8 cellular contexts compared by ENCODE assay signal in the genomic region with DNA sequence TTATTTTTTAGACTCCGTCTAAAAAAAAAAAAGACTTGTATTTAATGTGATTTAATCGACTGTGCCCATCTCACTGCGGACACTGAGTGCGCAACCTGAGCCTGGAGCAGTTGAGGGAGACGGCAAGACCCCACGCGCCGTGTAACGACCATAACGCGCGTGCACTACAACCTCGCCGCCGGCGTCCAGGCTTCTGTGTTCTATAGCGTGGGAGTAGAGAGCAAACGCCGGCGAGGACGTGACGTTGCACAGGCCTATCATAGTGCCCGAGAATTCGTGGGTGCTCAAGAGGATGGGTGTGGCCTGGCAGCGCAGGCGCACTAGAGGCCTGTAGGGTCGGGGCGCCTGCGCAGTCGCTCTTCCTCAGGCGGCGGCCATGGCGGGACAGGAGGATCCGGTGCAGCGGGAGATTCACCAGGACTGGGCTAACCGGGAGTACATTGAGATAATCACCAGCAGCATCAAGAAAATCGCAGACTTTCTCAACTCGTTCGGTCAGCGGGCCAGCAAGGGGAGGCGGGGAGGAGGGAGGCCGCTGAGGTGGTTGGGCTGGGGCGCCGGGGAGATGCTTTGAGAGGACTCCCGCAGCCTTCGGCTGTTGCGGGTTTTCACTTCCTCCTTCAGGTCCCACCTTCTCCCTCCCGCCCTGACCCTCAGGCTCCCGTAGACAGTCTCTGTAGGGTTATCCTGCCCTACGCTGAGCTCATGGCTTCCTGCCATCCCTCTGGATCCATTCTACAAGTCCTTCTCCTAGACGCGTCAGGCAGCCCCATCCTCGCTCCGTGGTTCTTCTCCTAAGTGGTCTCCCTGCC. TPM values are rescaled to one million over a fixed set of nuclear protein-coding genes. Genes with fewer than 3 reads are reported as not detected.
A peak's percentile ranks its signal among the peaks of the same experiment; 100 is the strongest.
DNase-seq lines count a peak whose midpoint lies in the region; ATAC-seq, FAIRE-seq and TF ChIP-seq lines count a peak whose summit lies in the region.

A gene (plus strand): TSS at position 350 of the 812 bp plus-strand sequence. CDS start 27 bp downstream, at position 377.

- H3K4me3 Mint-ChIP-seq in astrocyte (ENCODE audit: unreplicated experiment) = peak within 1 kb of the TSS; percentile 98

- no peak for TF ChIP-seq CTCF in astrocyte (IDR thresholded peaks at IDR 0.05; ENCODE audit: insufficient read depth, low read depth, low read length)

- H4K20me1 ChIP-seq in astrocyte (ENCODE audit: insufficient read depth, low read length) = peaks cover 44% of the 10 kb centered on the region

- peak within 1 kb of the TSS; percentile 98 for H3K27ac Mint-ChIP-seq in astrocyte (ENCODE audit: unreplicated experiment)

- FAIRE-seq in astrocyte (lab: Jason Lieb, UNC) = peak; percentile 80

- H3K9me3 ChIP-seq in astrocyte (ENCODE audit: insufficient read depth, low read depth, low read length) (no peaks in the 10 kb centered on the region), aorta (ENCODE audit: control insufficient read depth, low read length) (no peaks in the 10 kb centered on the region)

- H3K4me2 ChIP-seq in astrocyte (ENCODE audit: low read length) = peak within 1 kb of the TSS; percentile 95

- no peaks in the 10 kb centered on the region for H3K36me3 Mint-ChIP-seq in astrocyte (ENCODE audit: low read depth, unreplicated experiment)

- H3K27ac ChIP-seq in astrocyte (ENCODE audit: low read depth, low read length) (peak within 1 kb of the TSS; percentile 81), rectal smooth muscle tissue (ENCODE audit: low read depth, low read length) (peak within 1 kb of the TSS; percentile 75), aorta (ENCODE audit: low read depth in 1 of 2, low read length in 2 of 2) (peak within 1 kb of the TSS in 1 of 2 donors; percentile 55)

- H3K36me3 ChIP-seq in astrocyte (ENCODE audit: insufficient read depth, low read length) (no peaks in the 10 kb centered on the region), rectal smooth muscle tissue (ENCODE audit: control insufficient read depth, insufficient read depth, low read length) (no peaks in the 10 kb centered on the region), aorta (ENCODE audit: control insufficient read depth in 1 of 2, insufficient read depth in 2 of 2, low read length in 1 of 2) (no peaks in the 10 kb centered on the region)

- H3K79me2 ChIP-seq in astrocyte (ENCODE audit: insufficient read depth, low read length) = peaks cover 51% of the 10 kb centered on the region

- peak within 1 kb of the TSS; percentile 88 for H2AFZ ChIP-seq in astrocyte (ENCODE audit: low read depth, low read length)

- H3K4me1 ChIP-seq in astrocyte (ENCODE audit: insufficient read depth, low read length) (peaks cover 5% of the 10 kb centered on the region), rectal smooth muscle tissue (ENCODE audit: control insufficient read depth, insufficient read depth, low read length) (peaks cover 9% of the 10 kb centered on the region), aorta (ENCODE audit: control insufficient read depth in 1 of 2, insufficient read depth in 2 of 2, low read length in 2 of 2) (no peaks in the 10 kb centered on the region)

- H3K4me3 ChIP-seq in astrocyte (ENCODE audit: insufficient read depth, low read depth, low read length) (peak within 1 kb of the TSS; percentile 96), rectal smooth muscle tissue (ENCODE audit: low read length) (peak within 1 kb of the TSS; percentile 99), aorta (ENCODE audit: low read length in 2 of 2) (peak within 1 kb of the TSS; percentile 63 to 71)

- H3K27me3 Mint-ChIP-seq in astrocyte (ENCODE audit: low read depth, unreplicated experiment) = no peaks in the 10 kb centered on the region

- H3K9me3 Mint-ChIP-seq in astrocyte (ENCODE audit: unreplicated experiment) = no peaks in the 10 kb centered on the region

- H3K4me1 Mint-ChIP-seq in astrocyte (ENCODE audit: low read depth, unreplicated experiment) = peaks cover 9% of the 10 kb centered on the region

- peak; percentile 97 for DNase-seq in NCI-H2029 (lab: John Stamatoyannopoulos, UW)
- DNase-seq in T-helper 22 cell (ENCODE audit: low read depth) = peak; percentile 89
- DNase-seq in astrocyte (ENCODE audit: low read depth) = peak; percentile 90
- peak; percentile 99 for DNase-seq in hepatic stellate cell (ENCODE audit: low spot score)
- DNase-seq in aorta = peak; percentile 97 to 98

- WGBS in aorta, 2 donors = 1% methylated on average over 54 of the region's 54 CpGs

- H3K9ac ChIP-seq in astrocyte (ENCODE audit: low read length) (peak within 1 kb of the TSS; percentile 94), rectal smooth muscle tissue (ENCODE audit: low read length) (peak within 1 kb of the TSS; percentile 82)

- intact Hi-C loops in aorta (cut with DNase I) = loop anchor here (5.0 to 10.0 kb wide), 2 partner anchors 91 to 112 kb away; a partner anchor contains a TSS

- TF ChIP-seq POLR2A in GM18505 (IDR thresholded peaks at IDR 0.05; ENCODE audit: borderline replicate concordance, extremely low read depth, insufficient read depth, insufficient read length) = peak; percentile 98

- H3K27me3 ChIP-seq in astrocyte (ENCODE audit: insufficient read depth, low read length) = no peaks in the 10 kb centered on the region
- no peaks in the 10 kb centered on the region for H3K27me3 ChIP-seq in rectal smooth muscle tissue (ENCODE audit: control insufficient read depth, insufficient read depth, low read length)
- no peaks in the 10 kb centered on the region for H3K27me3 ChIP-seq in aorta (ENCODE audit: control insufficient read depth in 1 of 2, insufficient read depth in 2 of 2, low read length in 1 of 2)

- ATAC-seq in GM18505 (IDR thresholded peaks at IDR 0.05; ENCODE audit: unreplicated experiment) (peak; percentile 94), HG02973 (IDR thresholded peaks at IDR 0.05; ENCODE audit: unreplicated experiment) (peak; percentile 94), aorta (ENCODE audit: low FRiP score) (peak; percentile 100)

RNA-seq across cellular contexts. Expression of the gene that starts here (rescaled TPM):
- 120 and 136 TPM in 2 replicates for total RNA-seq in astrocyte
- total RNA-seq in aorta = 100 to 1,000 TPM; 103 to 108 TPM
- polyA plus RNA-seq in aorta = 100 to 1,000 TPM; 287 to 372 TPM
